ENCODE assay signal across 9 cellular contexts in the genomic region with DNA sequence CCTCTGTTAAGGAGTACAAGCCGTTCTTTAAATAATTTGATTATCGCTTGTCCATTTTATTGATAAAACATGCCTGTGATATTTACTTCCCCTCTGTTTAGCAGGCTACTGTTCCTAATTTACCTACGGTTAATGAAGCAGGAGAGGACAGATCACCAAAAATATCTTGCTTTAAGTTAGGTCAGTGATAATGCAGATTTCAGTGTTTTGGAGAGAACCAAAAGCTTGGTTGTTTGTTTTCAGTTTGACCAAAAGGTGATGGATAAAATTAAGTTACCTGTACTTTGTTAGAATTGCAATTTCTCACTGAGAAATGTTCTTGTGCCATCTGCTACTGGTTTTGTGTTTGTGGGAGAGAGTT. TPM values are rescaled to one million over a fixed set of nuclear protein-coding genes. Genes with fewer than 3 reads are reported as not detected.
DNase-seq lines count a peak whose midpoint lies in the region; ATAC-seq, FAIRE-seq and TF ChIP-seq lines count a peak whose summit lies in the region.
"Had no signal": no experiment of that assay in that cellular context is flagged by ENCODE, and none has a peak within 500 bp of the region (broad histone marks: within the 10 kb centered on the region; RNA-seq: fewer than 3 reads in every experiment).

No MANE protein-coding gene starts in this region.

- peaks cover 7% of the 10 kb centered on the region for H3K27me3 Mint-ChIP-seq in brain

- H3K9me3 Mint-ChIP-seq in brain, result no peaks in the 10 kb centered on the region

- TF ChIP-seq CTCF in A673 (conservative IDR thresholded peaks at IDR 0.05; ENCODE audit: low read depth, low read length), result no peak
- TF ChIP-seq CTCF in HEK293 (tag by site-specific recombination; IDR thresholded peaks at IDR 0.05), result no peak
- no peak for TF ChIP-seq CTCF in brain (conservative IDR thresholded peaks at IDR 0.05)

- intact Hi-C loops in A673 (cut with micrococcal nuclease; ENCODE audit: unreplicated experiment), result no loop called here

- FAIRE-seq in urothelium cell line (lab: Jason Lieb, UNC), result no peak

- POLR2A ChIA-PET in A673 (lab: Charles Lee; ENCODE audit: low non-redundant PET) (no interaction called here), HEK293 (lab: Yijun Ruan, JAX) (interaction anchor here (0.5 to 2.3 kb wide), 3 partner anchors 8 to 142 kb away, joined by 4 to 18 read pairs (median 14); no protein-coding TSS in a partner anchor)

- no peak for ATAC-seq in GM21825 (IDR thresholded peaks at IDR 0.05; ENCODE audit: unreplicated experiment)

- H3K36me3 ChIP-seq in A673 (ENCODE audit: insufficient read depth, low read length, poor library complexity, severe bottlenecking) (peaks cover 5% of the 10 kb centered on the region), HEK293 (ENCODE audit: control insufficient read depth in 2 of 2, insufficient read depth in 1 of 2, low read length in 2 of 2) (peaks cover 0 to 4% of the 10 kb centered on the region in 2 experiments; a peak in 1 of 3 replicates), mesodermal cell (ENCODE audit: control insufficient read depth, insufficient read depth, low read length) (peaks cover 18% of the 10 kb centered on the region)

- H3K4me3 ChIP-seq in A673 (ENCODE audit: low read depth, low read length, poor library complexity, severe bottlenecking) (peak overlapping the region; percentile 75), HEK293 (ENCODE audit: low read depth, low read length) (peak overlapping the region; percentile 97), mesodermal cell (ENCODE audit: extremely low read depth, insufficient read depth, low read length, poor library complexity, severe bottlenecking) (peak overlapping the region; percentile 70)

- peak overlapping the region; percentile 95 to 98 (median 96) for H3K4me3 Mint-ChIP-seq in brain

- 37% methylated on average over 2 of the region's 3 CpGs; no CpG with 5 or more reads in 1 of the 2 experiments for WGBS in mesodermal cell (ENCODE audit: insufficient coverage in 2 of 2), 2 experiments

- H3K4me1 Mint-ChIP-seq in brain, result peaks cover 55% of the 10 kb centered on the region

- H3K36me3 Mint-ChIP-seq in brain, result peaks cover 21% of the 10 kb centered on the region

- no peak for DNase-seq in A673 (ENCODE audit: low spot score)
- DNase-seq in urothelium cell line (ENCODE audit: low spot score), result no peak
- no peak for DNase-seq in SIG-M5 (lab: John Stamatoyannopoulos, UW)
- no peak for DNase-seq in HuH-7.5 (ENCODE audit: low spot score)
- DNase-seq: NCI-H1436 treated with DMSO at 0.1 percent for 48 hours had no signal

- H3K27me3 ChIP-seq in A673 (replicated peaks; ENCODE audit: insufficient read depth, low read depth, low read length, poor library complexity), result no peaks in the 10 kb centered on the region

- CTCF ChIA-PET in A673 (lab: Charles Lee) (interaction anchor here (0.5 kb wide), 1 partner anchor 9 kb away, joined by 5 read pairs; no protein-coding TSS in a partner anchor), HEK293 (lab: Yijun Ruan, JAX) (interaction anchor here (0.7 to 6.0 kb wide), 8 partner anchors 10 to 209 kb away, joined by 3 to 41 read pairs (median 4); no protein-coding TSS in a partner anchor)

- H3K27ac ChIP-seq in A673 (ENCODE audit: low read depth, low read length, poor library complexity, severe bottlenecking) (peak overlapping the region; percentile 97), HEK293 (ENCODE audit: extremely low read depth, low read depth, low read length) (no peak overlapping the region; the same call in 1 of the 2 replicates), mesodermal cell (ENCODE audit: low read depth, low read length, severe bottlenecking) (peak overlapping the region; percentile 98)

- H3K4me1 ChIP-seq in A673 (ENCODE audit: insufficient read depth, low read length, poor library complexity, severe bottlenecking), result peaks cover 20% of the 10 kb centered on the region
- H3K4me1 ChIP-seq in HEK293 (ENCODE audit: control insufficient read depth, insufficient read depth, low read length), result peaks cover 9% of the 10 kb centered on the region
- no peaks in the 10 kb centered on the region for H3K4me1 ChIP-seq in mesodermal cell (ENCODE audit: control insufficient read depth, insufficient read depth, low read length, poor library complexity, severe bottlenecking)

- no peaks in the 10 kb centered on the region for H3K9me3 ChIP-seq in A673 (ENCODE audit: low read depth, low read length, poor library complexity, severe bottlenecking)
- no peaks in the 10 kb centered on the region for H3K9me3 ChIP-seq in HEK293 (ENCODE audit: control insufficient read depth, insufficient read depth, low read depth, low read length)
- no peaks in the 10 kb centered on the region for H3K9me3 ChIP-seq in mesodermal cell (ENCODE audit: control insufficient read depth, low read length)

- H3K27ac Mint-ChIP-seq in brain, result peak overlapping the region; percentile 94 to 97 (median 95)

- TSS peak; percentile 45 for BruUV-seq in A673 (replicated peaks; lab: Mats Ljungman, UMichigan)

TF ChIP-seq in HEK293, 187 proteins besides CTCF, POLR2A, EP300 and RAD21:
- TF ChIP-seq ZEB2 (tag by site-specific recombination; IDR thresholded peaks at IDR 0.05), result no peak
- 0 out of 2 replicates have a peak, but pooled peaks have one; percentile 0 for TF ChIP-seq ZNF600 (tag by site-specific recombination; IDR thresholded peaks at IDR 0.05)
- TF ChIP-seq, protein P1, sequence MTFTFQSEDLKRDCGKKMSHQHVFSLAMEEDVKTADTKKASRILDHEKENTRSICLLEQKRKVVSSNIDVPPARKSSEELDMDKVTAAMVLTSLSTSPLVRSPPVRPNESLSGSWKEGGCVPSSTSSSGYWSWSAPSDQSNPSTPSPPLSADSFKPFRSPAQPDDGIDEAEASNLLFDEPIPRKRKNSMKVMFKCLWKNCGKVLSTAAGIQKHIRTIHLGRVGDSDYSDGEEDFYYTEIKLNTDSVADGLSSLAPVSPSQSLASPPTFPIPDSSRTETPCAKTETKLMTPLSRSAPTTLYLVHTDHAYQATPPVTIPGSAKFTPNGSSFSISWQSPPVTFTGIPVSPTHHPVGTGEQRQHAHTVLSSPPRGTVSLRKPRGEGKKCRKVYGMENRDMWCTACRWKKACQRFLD (tag by site-specific recombination; IDR thresholded peaks at IDR 0.05), result no peak
- TF ChIP-seq, protein P2, sequence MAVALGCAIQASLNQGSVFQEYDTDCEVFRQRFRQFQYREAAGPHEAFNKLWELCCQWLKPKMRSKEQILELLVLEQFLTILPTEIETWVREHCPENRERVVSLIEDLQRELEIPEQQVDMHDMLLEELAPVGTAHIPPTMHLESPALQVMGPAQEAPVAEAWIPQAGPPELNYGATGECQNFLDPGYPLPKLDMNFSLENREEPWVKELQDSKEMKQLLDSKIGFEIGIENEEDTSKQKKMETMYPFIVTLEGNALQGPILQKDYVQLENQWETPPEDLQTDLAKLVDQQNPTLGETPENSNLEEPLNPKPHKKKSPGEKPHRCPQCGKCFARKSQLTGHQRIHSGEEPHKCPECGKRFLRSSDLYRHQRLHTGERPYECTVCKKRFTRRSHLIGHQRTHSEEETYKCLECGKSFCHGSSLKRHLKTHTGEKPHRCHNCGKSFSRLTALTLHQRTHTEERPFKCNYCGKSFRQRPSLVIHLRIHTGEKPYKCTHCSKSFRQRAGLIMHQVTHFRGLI (tag by site-specific recombination; IDR thresholded peaks at IDR 0.05), result 0 out of 2 replicates have a peak, but pooled peaks have one; percentile 13

RNA-seq across cellular contexts. Expression of a gene that starts 1.0 kb away (rescaled TPM):
- 80.5 and 82.8 TPM in 2 replicates for total RNA-seq in A673 (2021)
- 30.7 TPM for polyA plus RNA-seq in brain (ENCODE audit: insufficient read depth, low read depth, low replicate concordance)
- 40.7 TPM for polyA plus RNA-seq in mesodermal cell (2013, experiment 1 of 2)
- polyA plus RNA-seq in mesodermal cell (2013, experiment 2 of 2), result 43.5 TPM

RNA-seq across cellular contexts. Expression of a gene that starts 21.5 kb away (rescaled TPM):
- 1.9 and 3.0 TPM in 2 replicates for total RNA-seq in A673 (2021)
- polyA plus RNA-seq in brain (ENCODE audit: insufficient read depth, low read depth, low replicate concordance), result 1.1 TPM
- polyA plus RNA-seq in mesodermal cell (2013, experiment 1 of 2), result 1.9 TPM
- polyA plus RNA-seq in mesodermal cell (2013, experiment 2 of 2), result 1.3 TPM

RNA-seq across cellular contexts. Expression of a gene that starts 31.2 kb away (rescaled TPM):
- total RNA-seq in A673 (2021), result 0.41 and 1.0 TPM in 2 replicates
- 0.15 TPM for polyA plus RNA-seq in brain (ENCODE audit: insufficient read depth, low read depth, low replicate concordance)
- polyA plus RNA-seq in mesodermal cell (2013, experiment 1 of 2), result 6.8 TPM
- 3.4 TPM for polyA plus RNA-seq in mesodermal cell (2013, experiment 2 of 2)

RNA-seq across cellular contexts. Expression of a gene that starts 45.2 kb away (rescaled TPM):
- total RNA-seq in A673 (2021), result 121 and 124 TPM in 2 replicates
- 49.2 TPM for polyA plus RNA-seq in brain (ENCODE audit: insufficient read depth, low read depth, low replicate concordance)
- 49.4 TPM for polyA plus RNA-seq in mesodermal cell (2013, experiment 1 of 2)
- polyA plus RNA-seq in mesodermal cell (2013, experiment 2 of 2), result 48.8 TPM
